In the genomic region with DNA sequence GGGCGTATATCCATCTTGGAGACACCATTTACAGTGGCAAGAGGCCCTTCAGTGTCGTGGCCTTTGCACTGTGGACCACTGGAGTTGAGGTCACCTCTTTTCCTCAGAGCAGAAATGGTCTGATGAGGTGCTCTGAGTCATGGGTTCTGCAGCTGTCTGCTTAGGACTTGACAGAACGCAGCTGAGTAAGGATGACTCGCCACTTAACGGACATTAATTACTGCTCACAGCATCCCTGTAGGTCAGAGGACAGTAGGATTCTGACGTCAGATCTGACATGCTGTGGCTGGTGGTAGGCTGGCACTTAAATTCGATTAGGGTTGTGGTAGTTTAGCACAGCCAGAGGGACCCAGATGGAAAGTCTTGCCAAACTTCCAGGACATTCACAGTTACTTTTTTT, we compare ENCODE assay signal across 1 cellular context.
TF ChIP-seq lines count a peak whose summit lies in the region.

No MANE protein-coding gene starts in this region.

TF ChIP-seq in K562, 482 proteins besides CTCF, POLR2A, EP300 and RAD21 (continued from another document and continues in another):
- TF ChIP-seq, protein P1, sequence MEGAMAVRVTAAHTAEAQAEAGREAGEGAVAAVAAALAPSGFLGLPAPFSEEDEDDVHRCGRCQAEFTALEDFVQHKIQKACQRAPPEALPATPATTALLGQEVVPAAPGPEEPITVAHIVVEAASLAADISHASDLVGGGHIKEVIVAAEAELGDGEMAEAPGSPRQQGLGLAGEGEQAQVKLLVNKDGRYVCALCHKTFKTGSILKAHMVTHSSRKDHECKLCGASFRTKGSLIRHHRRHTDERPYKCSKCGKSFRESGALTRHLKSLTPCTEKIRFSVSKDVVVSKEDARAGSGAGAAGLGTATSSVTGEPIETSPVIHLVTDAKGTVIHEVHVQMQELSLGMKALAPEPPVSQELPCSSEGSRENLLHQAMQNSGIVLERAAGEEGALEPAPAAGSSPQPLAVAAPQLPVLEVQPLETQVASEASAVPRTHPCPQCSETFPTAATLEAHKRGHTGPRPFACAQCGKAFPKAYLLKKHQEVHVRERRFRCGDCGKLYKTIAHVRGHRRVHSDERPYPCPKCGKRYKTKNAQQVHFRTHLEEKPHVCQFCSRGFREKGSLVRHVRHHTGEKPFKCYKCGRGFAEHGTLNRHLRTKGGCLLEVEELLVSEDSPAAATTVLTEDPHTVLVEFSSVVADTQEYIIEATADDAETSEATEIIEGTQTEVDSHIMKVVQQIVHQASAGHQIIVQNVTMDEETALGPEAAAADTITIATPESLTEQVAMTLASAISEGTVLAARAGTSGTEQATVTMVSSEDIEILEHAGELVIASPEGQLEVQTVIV (CRISPR knock-in tag; IDR thresholded peaks at IDR 0.05; ENCODE audit: borderline replicate concordance), result no peak
- TF ChIP-seq, protein P2, sequence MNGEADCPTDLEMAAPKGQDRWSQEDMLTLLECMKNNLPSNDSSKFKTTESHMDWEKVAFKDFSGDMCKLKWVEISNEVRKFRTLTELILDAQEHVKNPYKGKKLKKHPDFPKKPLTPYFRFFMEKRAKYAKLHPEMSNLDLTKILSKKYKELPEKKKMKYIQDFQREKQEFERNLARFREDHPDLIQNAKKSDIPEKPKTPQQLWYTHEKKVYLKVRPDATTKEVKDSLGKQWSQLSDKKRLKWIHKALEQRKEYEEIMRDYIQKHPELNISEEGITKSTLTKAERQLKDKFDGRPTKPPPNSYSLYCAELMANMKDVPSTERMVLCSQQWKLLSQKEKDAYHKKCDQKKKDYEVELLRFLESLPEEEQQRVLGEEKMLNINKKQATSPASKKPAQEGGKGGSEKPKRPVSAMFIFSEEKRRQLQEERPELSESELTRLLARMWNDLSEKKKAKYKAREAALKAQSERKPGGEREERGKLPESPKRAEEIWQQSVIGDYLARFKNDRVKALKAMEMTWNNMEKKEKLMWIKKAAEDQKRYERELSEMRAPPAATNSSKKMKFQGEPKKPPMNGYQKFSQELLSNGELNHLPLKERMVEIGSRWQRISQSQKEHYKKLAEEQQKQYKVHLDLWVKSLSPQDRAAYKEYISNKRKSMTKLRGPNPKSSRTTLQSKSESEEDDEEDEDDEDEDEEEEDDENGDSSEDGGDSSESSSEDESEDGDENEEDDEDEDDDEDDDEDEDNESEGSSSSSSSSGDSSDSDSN (IDR thresholded peaks at IDR 0.05; ENCODE audit: borderline replicate concordance in 1 of 2, low read depth in 2 of 2, low read length in 2 of 2), result no peak
- TF ChIP-seq CCNT2 (IDR thresholded peaks at IDR 0.05; ENCODE audit: borderline replicate concordance, extremely low read depth, insufficient read length, low read depth, low read length) (no peak), DIDO1 (tag; IDR thresholded peaks at IDR 0.05; ENCODE audit: low read depth) (no peak), PHF8 (IDR thresholded peaks at IDR 0.05; ENCODE audit: borderline replicate concordance, low read length) (no peak), CEBPB (tag; IDR thresholded peaks at IDR 0.05) (no peak), U2AF2 (optimal IDR thresholded peaks at IDR 0.05; ENCODE audit: low read depth, low read length) (no peak), ZNF695 (CRISPR knock-in tag; IDR thresholded peaks at IDR 0.05) (no peak), ARNT (IDR thresholded peaks at IDR 0.05) (no peak), NRF1 (conservative IDR thresholded peaks at IDR 0.05 in 1 of 2, IDR thresholded peaks at IDR 0.05 in 1 of 2) (no peak), HMG20A (CRISPR knock-in tag; conservative IDR thresholded peaks at IDR 0.05) (no peak), FOSL1 (tag; conservative IDR thresholded peaks at IDR 0.05) (0 out of 2 replicates have a peak, but pooled peaks have one; percentile 15), JUN (IDR thresholded peaks at IDR 0.05; ENCODE audit: borderline replicate concordance, low read depth, low read length) (0 out of 2 replicates have a peak, but pooled peaks have one; percentile 9), JUN (CRISPR knock-in tag; IDR thresholded peaks at IDR 0.05; ENCODE audit: borderline replicate concordance) (no peak), NFIX (CRISPR knock-in tag; IDR thresholded peaks at IDR 0.05; ENCODE audit: low read depth) (no peak), ARID1B (IDR thresholded peaks at IDR 0.05) (no peak), HDAC2 (IDR thresholded peaks at IDR 0.05) (no peak), SIN3B (IDR thresholded peaks at IDR 0.05; ENCODE audit: low read depth) (no peak), FUS (optimal IDR thresholded peaks at IDR 0.05; ENCODE audit: low read depth, low read length) (no peak), MAFG (tag; conservative IDR thresholded peaks at IDR 0.05) (peak; percentile 39; the same call in 1 of the 2 replicates), ZNF589 (CRISPR knock-in tag; IDR thresholded peaks at IDR 0.05; ENCODE audit: low read depth) (no peak), MCM7 (IDR thresholded peaks at IDR 0.05) (no peak), KDM4B (IDR thresholded peaks at IDR 0.05; ENCODE audit: borderline replicate concordance in 2 of 2, low read depth in 1 of 2) (no peak), CAMTA2 (CRISPR knock-in tag; conservative IDR thresholded peaks at IDR 0.05) (no peak), SP2 (IDR thresholded peaks at IDR 0.05; ENCODE audit: extremely low read depth, low read depth, low read length, poor library complexity, severe bottlenecking) (no peak), EHMT2 (IDR thresholded peaks at IDR 0.05) (no peak), ZNF764 (CRISPR knock-in tag; IDR thresholded peaks at IDR 0.05; ENCODE audit: low read depth) (no peak), CBX1 (IDR thresholded peaks at IDR 0.05; ENCODE audit: low read depth) (no peak), KLF1 (tag; IDR thresholded peaks at IDR 0.05) (no peak), ZNF274 (IDR thresholded peaks at IDR 0.05; ENCODE audit: borderline replicate concordance, low read depth, low read length) (no peak), ATF1 (CRISPR knock-in tag; IDR thresholded peaks at IDR 0.05) (no peak), ATF1 (tag; IDR thresholded peaks at IDR 0.05) (no peak), HNRNPL (IDR thresholded peaks at IDR 0.05; ENCODE audit: low read depth, low read length) (no peak), JUND (IDR thresholded peaks at IDR 0.05; ENCODE audit: borderline replicate concordance, low read depth, low read length) (no peak), JUND (tag; IDR thresholded peaks at IDR 0.05; ENCODE audit: borderline replicate concordance, low read depth, low read length) (peak; percentile 43; the same call in 1 of the 3 replicates), ZBTB17 (CRISPR knock-in tag; IDR thresholded peaks at IDR 0.05) (no peak), PTTG1 (tag; IDR thresholded peaks at IDR 0.05; ENCODE audit: low read depth) (no peak), LEF1 (IDR thresholded peaks at IDR 0.05) (no peak), EZH2 (IDR thresholded peaks at IDR 0.05; ENCODE audit: borderline replicate concordance, low read depth, low read length) (no peak), TBP (optimal IDR thresholded peaks at IDR 0.05; ENCODE audit: low read depth, low read length) (no peak), ZNF311 (CRISPR knock-in tag; IDR thresholded peaks at IDR 0.05) (no peak), HDGF (IDR thresholded peaks at IDR 0.05) (no peak), WHSC1 (IDR thresholded peaks at IDR 0.05; ENCODE audit: low read length) (no peak), NFE2 (IDR thresholded peaks at IDR 0.05; ENCODE audit: low read depth) (0 out of 2 replicates have a peak, but pooled peaks have one; percentile 10)
- TF ChIP-seq, protein P3, sequence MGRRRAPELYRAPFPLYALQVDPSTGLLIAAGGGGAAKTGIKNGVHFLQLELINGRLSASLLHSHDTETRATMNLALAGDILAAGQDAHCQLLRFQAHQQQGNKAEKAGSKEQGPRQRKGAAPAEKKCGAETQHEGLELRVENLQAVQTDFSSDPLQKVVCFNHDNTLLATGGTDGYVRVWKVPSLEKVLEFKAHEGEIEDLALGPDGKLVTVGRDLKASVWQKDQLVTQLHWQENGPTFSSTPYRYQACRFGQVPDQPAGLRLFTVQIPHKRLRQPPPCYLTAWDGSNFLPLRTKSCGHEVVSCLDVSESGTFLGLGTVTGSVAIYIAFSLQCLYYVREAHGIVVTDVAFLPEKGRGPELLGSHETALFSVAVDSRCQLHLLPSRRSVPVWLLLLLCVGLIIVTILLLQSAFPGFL (CRISPR knock-in tag; IDR thresholded peaks at IDR 0.05), result no peak
- TF ChIP-seq, protein P4, sequence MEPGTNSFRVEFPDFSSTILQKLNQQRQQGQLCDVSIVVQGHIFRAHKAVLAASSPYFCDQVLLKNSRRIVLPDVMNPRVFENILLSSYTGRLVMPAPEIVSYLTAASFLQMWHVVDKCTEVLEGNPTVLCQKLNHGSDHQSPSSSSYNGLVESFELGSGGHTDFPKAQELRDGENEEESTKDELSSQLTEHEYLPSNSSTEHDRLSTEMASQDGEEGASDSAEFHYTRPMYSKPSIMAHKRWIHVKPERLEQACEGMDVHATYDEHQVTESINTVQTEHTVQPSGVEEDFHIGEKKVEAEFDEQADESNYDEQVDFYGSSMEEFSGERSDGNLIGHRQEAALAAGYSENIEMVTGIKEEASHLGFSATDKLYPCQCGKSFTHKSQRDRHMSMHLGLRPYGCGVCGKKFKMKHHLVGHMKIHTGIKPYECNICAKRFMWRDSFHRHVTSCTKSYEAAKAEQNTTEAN (CRISPR knock-in tag; IDR thresholded peaks at IDR 0.05), result no peak
- TF ChIP-seq, protein P5, sequence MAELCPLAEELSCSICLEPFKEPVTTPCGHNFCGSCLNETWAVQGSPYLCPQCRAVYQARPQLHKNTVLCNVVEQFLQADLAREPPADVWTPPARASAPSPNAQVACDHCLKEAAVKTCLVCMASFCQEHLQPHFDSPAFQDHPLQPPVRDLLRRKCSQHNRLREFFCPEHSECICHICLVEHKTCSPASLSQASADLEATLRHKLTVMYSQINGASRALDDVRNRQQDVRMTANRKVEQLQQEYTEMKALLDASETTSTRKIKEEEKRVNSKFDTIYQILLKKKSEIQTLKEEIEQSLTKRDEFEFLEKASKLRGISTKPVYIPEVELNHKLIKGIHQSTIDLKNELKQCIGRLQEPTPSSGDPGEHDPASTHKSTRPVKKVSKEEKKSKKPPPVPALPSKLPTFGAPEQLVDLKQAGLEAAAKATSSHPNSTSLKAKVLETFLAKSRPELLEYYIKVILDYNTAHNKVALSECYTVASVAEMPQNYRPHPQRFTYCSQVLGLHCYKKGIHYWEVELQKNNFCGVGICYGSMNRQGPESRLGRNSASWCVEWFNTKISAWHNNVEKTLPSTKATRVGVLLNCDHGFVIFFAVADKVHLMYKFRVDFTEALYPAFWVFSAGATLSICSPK (IDR thresholded peaks at IDR 0.05; ENCODE audit: borderline replicate concordance), result no peak
- TF ChIP-seq, protein P6, sequence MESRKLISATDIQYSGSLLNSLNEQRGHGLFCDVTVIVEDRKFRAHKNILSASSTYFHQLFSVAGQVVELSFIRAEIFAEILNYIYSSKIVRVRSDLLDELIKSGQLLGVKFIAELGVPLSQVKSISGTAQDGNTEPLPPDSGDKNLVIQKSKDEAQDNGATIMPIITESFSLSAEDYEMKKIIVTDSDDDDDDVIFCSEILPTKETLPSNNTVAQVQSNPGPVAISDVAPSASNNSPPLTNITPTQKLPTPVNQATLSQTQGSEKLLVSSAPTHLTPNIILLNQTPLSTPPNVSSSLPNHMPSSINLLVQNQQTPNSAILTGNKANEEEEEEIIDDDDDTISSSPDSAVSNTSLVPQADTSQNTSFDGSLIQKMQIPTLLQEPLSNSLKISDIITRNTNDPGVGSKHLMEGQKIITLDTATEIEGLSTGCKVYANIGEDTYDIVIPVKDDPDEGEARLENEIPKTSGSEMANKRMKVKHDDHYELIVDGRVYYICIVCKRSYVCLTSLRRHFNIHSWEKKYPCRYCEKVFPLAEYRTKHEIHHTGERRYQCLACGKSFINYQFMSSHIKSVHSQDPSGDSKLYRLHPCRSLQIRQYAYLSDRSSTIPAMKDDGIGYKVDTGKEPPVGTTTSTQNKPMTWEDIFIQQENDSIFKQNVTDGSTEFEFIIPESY (CRISPR knock-in tag; IDR thresholded peaks at IDR 0.05), result no peak
- TF ChIP-seq, protein P7, sequence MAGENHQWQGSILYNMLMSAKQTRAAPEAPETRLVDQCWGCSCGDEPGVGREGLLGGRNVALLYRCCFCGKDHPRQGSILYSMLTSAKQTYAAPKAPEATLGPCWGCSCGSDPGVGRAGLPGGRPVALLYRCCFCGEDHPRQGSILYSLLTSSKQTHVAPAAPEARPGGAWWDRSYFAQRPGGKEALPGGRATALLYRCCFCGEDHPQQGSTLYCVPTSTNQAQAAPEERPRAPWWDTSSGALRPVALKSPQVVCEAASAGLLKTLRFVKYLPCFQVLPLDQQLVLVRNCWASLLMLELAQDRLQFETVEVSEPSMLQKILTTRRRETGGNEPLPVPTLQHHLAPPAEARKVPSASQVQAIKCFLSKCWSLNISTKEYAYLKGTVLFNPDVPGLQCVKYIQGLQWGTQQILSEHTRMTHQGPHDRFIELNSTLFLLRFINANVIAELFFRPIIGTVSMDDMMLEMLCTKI (IDR thresholded peaks at IDR 0.05; ENCODE audit: partially characterized antibody), result no peak
- TF ChIP-seq, protein P8, sequence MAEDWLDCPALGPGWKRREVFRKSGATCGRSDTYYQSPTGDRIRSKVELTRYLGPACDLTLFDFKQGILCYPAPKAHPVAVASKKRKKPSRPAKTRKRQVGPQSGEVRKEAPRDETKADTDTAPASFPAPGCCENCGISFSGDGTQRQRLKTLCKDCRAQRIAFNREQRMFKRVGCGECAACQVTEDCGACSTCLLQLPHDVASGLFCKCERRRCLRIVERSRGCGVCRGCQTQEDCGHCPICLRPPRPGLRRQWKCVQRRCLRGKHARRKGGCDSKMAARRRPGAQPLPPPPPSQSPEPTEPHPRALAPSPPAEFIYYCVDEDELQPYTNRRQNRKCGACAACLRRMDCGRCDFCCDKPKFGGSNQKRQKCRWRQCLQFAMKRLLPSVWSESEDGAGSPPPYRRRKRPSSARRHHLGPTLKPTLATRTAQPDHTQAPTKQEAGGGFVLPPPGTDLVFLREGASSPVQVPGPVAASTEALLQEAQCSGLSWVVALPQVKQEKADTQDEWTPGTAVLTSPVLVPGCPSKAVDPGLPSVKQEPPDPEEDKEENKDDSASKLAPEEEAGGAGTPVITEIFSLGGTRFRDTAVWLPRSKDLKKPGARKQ (CRISPR knock-in tag; IDR thresholded peaks at IDR 0.05), result no peak
- TF ChIP-seq, protein P9, sequence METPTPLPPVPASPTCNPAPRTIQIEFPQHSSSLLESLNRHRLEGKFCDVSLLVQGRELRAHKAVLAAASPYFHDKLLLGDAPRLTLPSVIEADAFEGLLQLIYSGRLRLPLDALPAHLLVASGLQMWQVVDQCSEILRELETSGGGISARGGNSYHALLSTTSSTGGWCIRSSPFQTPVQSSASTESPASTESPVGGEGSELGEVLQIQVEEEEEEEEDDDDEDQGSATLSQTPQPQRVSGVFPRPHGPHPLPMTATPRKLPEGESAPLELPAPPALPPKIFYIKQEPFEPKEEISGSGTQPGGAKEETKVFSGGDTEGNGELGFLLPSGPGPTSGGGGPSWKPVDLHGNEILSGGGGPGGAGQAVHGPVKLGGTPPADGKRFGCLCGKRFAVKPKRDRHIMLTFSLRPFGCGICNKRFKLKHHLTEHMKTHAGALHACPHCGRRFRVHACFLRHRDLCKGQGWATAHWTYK (CRISPR knock-in tag; IDR thresholded peaks at IDR 0.05), result no peak
- TF ChIP-seq, protein P10, sequence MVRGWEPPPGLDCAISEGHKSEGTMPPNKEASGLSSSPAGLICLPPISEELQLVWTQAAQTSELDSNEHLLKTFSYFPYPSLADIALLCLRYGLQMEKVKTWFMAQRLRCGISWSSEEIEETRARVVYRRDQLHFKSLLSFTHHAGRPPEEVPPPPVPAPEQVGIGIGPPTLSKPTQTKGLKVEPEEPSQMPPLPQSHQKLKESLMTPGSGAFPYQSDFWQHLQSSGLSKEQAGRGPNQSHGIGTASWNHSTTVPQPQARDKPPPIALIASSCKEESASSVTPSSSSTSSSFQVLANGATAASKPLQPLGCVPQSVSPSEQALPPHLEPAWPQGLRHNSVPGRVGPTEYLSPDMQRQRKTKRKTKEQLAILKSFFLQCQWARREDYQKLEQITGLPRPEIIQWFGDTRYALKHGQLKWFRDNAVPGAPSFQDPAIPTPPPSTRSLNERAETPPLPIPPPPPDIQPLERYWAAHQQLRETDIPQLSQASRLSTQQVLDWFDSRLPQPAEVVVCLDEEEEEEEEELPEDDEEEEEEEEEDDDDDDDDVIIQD (CRISPR knock-in tag; IDR thresholded peaks at IDR 0.05), result no peak
